11 cellular contexts compared by ENCODE assay signal in genomic region chr5:134569758-134570364, GRCh38. TPM values are rescaled to one million over a fixed set of nuclear protein-coding genes. Genes with fewer than 3 reads are reported as not detected.
DNase-seq lines count a peak whose midpoint lies in the region; ATAC-seq and TF ChIP-seq lines count a peak whose summit lies in the region.
"Had no signal": no experiment of that assay in that cellular context is flagged by ENCODE, and none has a peak within 500 bp of the region (broad histone marks: within the 10 kb centered on the region; RNA-seq: fewer than 3 reads in every experiment).

No MANE protein-coding gene starts in this region.

- H3K4me1 ChIP-seq in ACC112 (ENCODE audit: control insufficient read depth, insufficient read depth, low read length, unreplicated experiment) (peaks cover 27% of the 10 kb centered on the region), H9 (ENCODE audit: insufficient read depth, low read length) (no peaks in the 10 kb centered on the region)

- H3K27me3 ChIP-seq in ACC112 (ENCODE audit: insufficient read depth, low read length) (no peaks in the 10 kb centered on the region), H9 (ENCODE audit: insufficient read depth, low read length) (no peaks in the 10 kb centered on the region), dorsolateral prefrontal cortex (no peaks in the 10 kb centered on the region)

- no peak overlapping the region for H2BK120ac ChIP-seq in H9 (ENCODE audit: low read depth, low read length, poor library complexity, severe bottlenecking)

- peaks cover 16% of the 10 kb centered on the region for H3K79me2 ChIP-seq in ACC112 (ENCODE audit: control insufficient read depth, insufficient read depth, low read length, unreplicated experiment)
- H3K79me2 ChIP-seq in H9 (ENCODE audit: insufficient read depth, low read length), result no peaks in the 10 kb centered on the region

- H3K9ac ChIP-seq in H9 (ENCODE audit: extremely low read depth, insufficient read length, low read length), result no peak overlapping the region

- H3K36me3 Mint-ChIP-seq in H9 (ENCODE audit: insufficient read depth in 1 of 3, low read depth in 3 of 3), result peaks cover 28 to 92% (median 73%) of the 10 kb centered on the region in 3 experiments
- peaks cover 0 to 89% (median 15%) of the 10 kb centered on the region in 3 donors for H3K36me3 Mint-ChIP-seq in naive thymus-derived CD8-positive, alpha-beta T cell

- no peak overlapping the region for H4K8ac ChIP-seq in H9 (replicated peaks; ENCODE audit: insufficient read length, low read depth, low read length)

- no peak overlapping the region for H3K14ac ChIP-seq in H9 (ENCODE audit: insufficient read depth, low read length)

- peaks cover 27% of the 10 kb centered on the region; the same call in 1 of the 2 replicates for H3K36me3 ChIP-seq in ACC112 (ENCODE audit: insufficient read depth, low read length)

- no peaks in the 10 kb centered on the region for H3K9me3 ChIP-seq in H9 (ENCODE audit: control insufficient read depth, low read depth, low read length)

- H3K18ac ChIP-seq in H9 (ENCODE audit: insufficient read length, low read depth, low read length), result no peak overlapping the region

- H2AK5ac ChIP-seq in H9 (ENCODE audit: insufficient read length, low read length), result no peak overlapping the region

- no peaks in the 10 kb centered on the region for H3K23me2 ChIP-seq in H9 (ENCODE audit: insufficient read length, low read depth, low read length, poor library complexity, severe bottlenecking)

- intact Hi-C loops in dorsolateral prefrontal cortex (cut with DNase I), result loop anchor here (5.0 kb wide), 2 partner anchors 43 to 108 kb away; partner anchors contain the start of gene JADE2 (in 1 of the 2)

- H3K4me3 ChIP-seq in ACC112 (ENCODE audit: low read depth, low read length) (no peak overlapping the region), dorsolateral prefrontal cortex (peak overlapping the region in 6 of 59 donors; percentile 1 to 25 (median 12))

- H4K20me1 ChIP-seq in H9 (ENCODE audit: control insufficient read depth, insufficient read depth, insufficient read length), result no peaks in the 10 kb centered on the region

- no peak overlapping the region for H2BK15ac ChIP-seq in H9 (ENCODE audit: low read depth, low read length)

- TF ChIP-seq CTCF in H9 (conservative IDR thresholded peaks at IDR 0.05) (no peak), dorsolateral prefrontal cortex (IDR thresholded peaks at IDR 0.05 in 54 of 56, conservative IDR thresholded peaks at IDR 0.05 in 2 of 56; ENCODE audit: low read depth in 1 of 56, partially characterized antibody in 56 of 56) (no peak)

- no peak overlapping the region for H3K4me3 Mint-ChIP-seq in H9
- no peak overlapping the region for H3K4me3 Mint-ChIP-seq in naive thymus-derived CD8-positive, alpha-beta T cell

- no peak overlapping the region for H3K4ac ChIP-seq in H9 (ENCODE audit: low read depth, low read length)

- H2BK20ac ChIP-seq in H9 (ENCODE audit: low read depth, low read length, poor library complexity, severe bottlenecking), result no peak overlapping the region

- POLR2A ChIA-PET in naive thymus-derived CD8-positive, alpha-beta T cell (lab: Charles Lee), result no interaction called here

- H2BK12ac ChIP-seq in H9 (ENCODE audit: insufficient read length, low read depth, low read length), result no peak overlapping the region

- H3K27ac ChIP-seq in ACC112 (ENCODE audit: low read depth, low read length), result peak overlapping the region; percentile 79
- H3K27ac ChIP-seq in H9 (ENCODE audit: insufficient read length, low read depth, low read length), result no peak overlapping the region
- H3K27ac ChIP-seq in dorsolateral prefrontal cortex, result peak overlapping the region in 54 of 59 donors; percentile 18 to 88 (median 74)

- DNase-seq in H9, result no peak
- no peak for DNase-seq in dorsolateral prefrontal cortex
- DNase-seq in naive thymus-derived CD8-positive, alpha-beta T cell, result peak in 1 of 10 donors; percentile 45
- no peak for DNase-seq in cerebellum (ENCODE audit: low spot score)
- no peak for DNase-seq in NCI-H524 (lab: John Stamatoyannopoulos, UW)
- DNase-seq in retina, result no peak
- DNase-seq: Kasumi-1; stimulated activated CD4-positive, alpha-beta T cell treated with anti-CD3 and anti-CD28 coated beads, Interleukin-15, amount 100 ng/mL, for 24 hours; stimulated activated naive CD4-positive, alpha-beta T cell had no signal

- H4K91ac ChIP-seq in H9 (ENCODE audit: insufficient read length, low read depth, low read length), result no peak overlapping the region

- no peak overlapping the region for H2BK5ac ChIP-seq in H9 (ENCODE audit: insufficient read length, low read length)

- no peak overlapping the region for H4K5ac ChIP-seq in H9 (ENCODE audit: insufficient read length, low read depth, low read length)

- H3K27me3 Mint-ChIP-seq in H9 (ENCODE audit: low read depth), result no peaks in the 10 kb centered on the region
- H3K27me3 Mint-ChIP-seq in naive thymus-derived CD8-positive, alpha-beta T cell, result no peaks in the 10 kb centered on the region

- H3K56ac ChIP-seq in H9 (ENCODE audit: insufficient read length, low read depth, low read length), result no peak overlapping the region

- H3K4me1 Mint-ChIP-seq in H9, result peaks cover 4 to 8% of the 10 kb centered on the region in 2 experiments
- peaks cover 14 to 40% (median 32%) of the 10 kb centered on the region in 4 donors for H3K4me1 Mint-ChIP-seq in naive thymus-derived CD8-positive, alpha-beta T cell

- H2AFZ ChIP-seq in ACC112 (ENCODE audit: low read length, unreplicated experiment) (no peak overlapping the region), H9 (ENCODE audit: low read length) (no peak overlapping the region)

- no peaks in the 10 kb centered on the region for H3K9me3 Mint-ChIP-seq in H9
- no peaks in the 10 kb centered on the region for H3K9me3 Mint-ChIP-seq in naive thymus-derived CD8-positive, alpha-beta T cell

- ATAC-seq in naive thymus-derived CD8-positive, alpha-beta T cell, result no peak
- ATAC-seq in HG03025 (IDR thresholded peaks at IDR 0.05; ENCODE audit: low FRiP score, unreplicated experiment), result no peak

- H3K79me1 ChIP-seq in H9 (ENCODE audit: insufficient read depth, low read depth, low read length, poor library complexity, severe bottlenecking), result no peaks in the 10 kb centered on the region

- no peak overlapping the region for H3K23ac ChIP-seq in H9 (ENCODE audit: insufficient read length, low read depth, low read length)

- no CpG with 5 or more reads among the region's 6 CpGs for WGBS in H9 (ENCODE audit: extremely low coverage, insufficient read length, low lambda C conversion rate)

- H3K4me2 ChIP-seq in H9 (ENCODE audit: insufficient read depth, insufficient read length, low read length), result no peak overlapping the region

- no peak overlapping the region for H3T11ph ChIP-seq in H9 (ENCODE audit: low read length)

- H3K27ac Mint-ChIP-seq in H9, result peak overlapping the region; percentile 42 to 95 (median 92)
- peak overlapping the region; percentile 46 to 90 (median 80) for H3K27ac Mint-ChIP-seq in naive thymus-derived CD8-positive, alpha-beta T cell

RNA-seq across cellular contexts. Expression of gene JADE2, which starts 44.4 kb away (rescaled TPM):
- total RNA-seq in H9 (2021) (99.7 and 101 TPM in 2 replicates), dorsolateral prefrontal cortex (100 to 1,000 TPM in 59 of 120 experiments, 10 to 100 TPM in 61; 64.6 to 141 (median 99.8) TPM), cerebellum (4.5 TPM)
- 100 to 1,000 TPM; 262 TPM for total RNA-seq in naive thymus-derived CD8-positive, alpha-beta T cell
- polyA plus RNA-seq in naive thymus-derived CD8-positive, alpha-beta T cell, result 10 to 100 TPM; 24.3 to 38.9 (median 24.9) TPM

Comparison
In these comparisons a context has a peak if more than half of its experiments do, and no peak if none do; other contexts are left out.
1. RNA of gene JADE2, which starts 44.4 kb away (total RNA-seq): 262 TPM in naive thymus-derived CD8-positive, alpha-beta T cell, 64.6 to 141 TPM in dorsolateral prefrontal cortex and 99.7 to 101 TPM in H9; 4.5 TPM in cerebellum (single experiment); every median in the first group is over 10 times any median in the second.